Comparison of ENCODE assay signal across 17 cellular contexts in the genomic region with DNA sequence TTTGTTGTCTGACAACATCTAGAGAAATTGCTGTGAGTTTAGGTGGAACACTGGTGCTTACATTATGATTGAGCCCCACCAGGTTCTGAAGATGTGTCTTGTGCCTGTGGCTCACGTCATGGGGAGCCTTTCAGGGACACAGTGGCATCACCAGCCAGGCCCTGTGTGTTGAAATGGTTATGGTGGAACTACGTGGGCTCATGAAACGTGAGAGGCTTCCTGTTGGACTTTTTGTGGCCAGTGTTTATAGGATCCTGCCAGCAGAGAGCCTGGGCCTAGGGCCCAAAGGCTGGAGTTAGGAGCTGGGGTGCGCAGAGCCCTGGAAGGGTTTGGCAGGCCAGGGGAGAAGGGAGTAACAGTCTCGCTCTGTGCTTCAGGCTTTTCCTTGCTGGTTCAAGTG. TPM values are rescaled to one million over a fixed set of nuclear protein-coding genes. Genes with fewer than 3 reads are reported as not detected.
DNase-seq lines count a peak whose midpoint lies in the region; ATAC-seq and TF ChIP-seq lines count a peak whose summit lies in the region.
"Had no signal": no experiment of that assay in that cellular context is flagged by ENCODE, and none has a peak within 500 bp of the region (broad histone marks: within the 10 kb centered on the region; RNA-seq: fewer than 3 reads in every experiment).

No MANE protein-coding gene starts in this region.

- H3K4me1 ChIP-seq in RWPE2 (ENCODE audit: insufficient read depth, poor library complexity, severe bottlenecking) (no peaks in the 10 kb centered on the region), mesenchymal stem cell (ENCODE audit: control insufficient read depth, insufficient read depth, low read depth, low read length) (peaks cover 16% of the 10 kb centered on the region)
- H3K4me1 ChIP-seq: SJCRH30 had no signal

- no peak overlapping the region for H2AFZ ChIP-seq in mesenchymal stem cell (ENCODE audit: low read depth, low read length)

- no peak overlapping the region for H3K23ac ChIP-seq in mesenchymal stem cell (ENCODE audit: low read length in 2 of 2)

- TF ChIP-seq CTCF in activated CD8-positive, alpha-beta T cell treated with anti-CD3 and anti-CD28 coated beads for 36 hours (IDR thresholded peaks at IDR 0.05), result no peak
- TF ChIP-seq CTCF in RWPE2 (IDR thresholded peaks at IDR 0.05; ENCODE audit: poor library complexity, severe bottlenecking), result no peak

- H3K36me3 Mint-ChIP-seq in activated CD8-positive, alpha-beta T cell treated with anti-CD3 and anti-CD28 coated beads, Interleukin-2, amount 10 ng/mL, durations not matched to agents 7 days and 5 days (ENCODE audit: low read depth), result peaks cover 23% of the 10 kb centered on the region
- peaks cover 23% of the 10 kb centered on the region for H3K36me3 Mint-ChIP-seq in activated CD8-positive, alpha-beta T cell treated with anti-CD3 and anti-CD28 coated beads for 36 hours (ENCODE audit: low read depth)
- peaks cover 39 to 61% of the 10 kb centered on the region in 2 donors for H3K36me3 Mint-ChIP-seq in stimulated activated naive B cell treated with anti-CD40 and anti-IgM and Interleukin-4, amounts not matched to agents 10 μg/mL and 1 μg/mL and 100 μg/mL, for 72 hours

- no peaks in the 10 kb centered on the region for H3K27me3 Mint-ChIP-seq in activated CD8-positive, alpha-beta T cell treated with anti-CD3 and anti-CD28 coated beads, Interleukin-2, amount 10 ng/mL, durations not matched to agents 7 days and 5 days (ENCODE audit: low read depth)
- H3K27me3 Mint-ChIP-seq in activated CD8-positive, alpha-beta T cell treated with anti-CD3 and anti-CD28 coated beads for 36 hours, result no peaks in the 10 kb centered on the region
- H3K27me3 Mint-ChIP-seq in stimulated activated naive B cell treated with anti-CD40 and anti-IgM and Interleukin-4, amounts not matched to agents 10 μg/mL and 1 μg/mL and 100 μg/mL, for 72 hours, result peaks cover 0 to 3% of the 10 kb centered on the region in 2 donors
- H3K27me3 Mint-ChIP-seq: CD4-positive, CD25-positive, alpha-beta regulatory T cell had no signal

- no peak overlapping the region for H3K9ac ChIP-seq in mesenchymal stem cell (ENCODE audit: low read length)

- intact Hi-C loops in activated CD8-positive, alpha-beta T cell treated with anti-CD3 and anti-CD28 coated beads for 36 hours (cut with micrococcal nuclease), result no loop called here

- H3K4me3 ChIP-seq in RWPE2 (ENCODE audit: severe bottlenecking) (no peak overlapping the region), mesenchymal stem cell (ENCODE audit: insufficient read depth in 1 of 2, low read depth in 1 of 2, low read length in 2 of 2) (no peak overlapping the region)
- H3K4me3 ChIP-seq: SJCRH30 had no signal

- no peak overlapping the region for H3K4me2 ChIP-seq in mesenchymal stem cell (ENCODE audit: low read length, poor library complexity, severe bottlenecking)

- H3K36me3 ChIP-seq in RWPE2 (ENCODE audit: low read depth), result peaks cover 24% of the 10 kb centered on the region
- peaks cover 39 to 52% of the 10 kb centered on the region in 2 experiments for H3K36me3 ChIP-seq in mesenchymal stem cell (ENCODE audit: control insufficient read depth in 1 of 2, insufficient read depth in 2 of 2, low read depth in 1 of 2, low read length in 2 of 2)
- H3K36me3 ChIP-seq: SJCRH30 had no signal

- H2BK15ac ChIP-seq in mesenchymal stem cell (ENCODE audit: low read depth, poor library complexity, severe bottlenecking), result no peak overlapping the region

- H4K8ac ChIP-seq in mesenchymal stem cell (ENCODE audit: low read length), result no peak overlapping the region

- H3K79me1 ChIP-seq in mesenchymal stem cell (replicated peaks; ENCODE audit: low read length, poor library complexity, severe bottlenecking), result peaks cover 12% of the 10 kb centered on the region

- H3K4me3 Mint-ChIP-seq in activated CD8-positive, alpha-beta T cell treated with anti-CD3 and anti-CD28 coated beads, Interleukin-2, amount 10 ng/mL, durations not matched to agents 7 days and 5 days, result no peak overlapping the region
- H3K4me3 Mint-ChIP-seq in activated CD8-positive, alpha-beta T cell treated with anti-CD3 and anti-CD28 coated beads for 36 hours, result no peak overlapping the region
- no peak overlapping the region for H3K4me3 Mint-ChIP-seq in stimulated activated naive B cell treated with anti-CD40 and anti-IgM and Interleukin-4, amounts not matched to agents 10 μg/mL and 1 μg/mL and 100 μg/mL, for 72 hours
- H3K4me3 Mint-ChIP-seq: CD4-positive, CD25-positive, alpha-beta regulatory T cell had no signal

- ATAC-seq in activated CD8-positive, alpha-beta T cell treated with anti-CD3 and anti-CD28 coated beads, Interleukin-2, amount 10 ng/mL, durations not matched to agents 7 days and 5 days, result no peak
- ATAC-seq in activated CD8-positive, alpha-beta T cell treated with anti-CD3 and anti-CD28 coated beads for 36 hours, result no peak
- ATAC-seq in RWPE2 (ENCODE audit: low read depth) (no peak), GM18519 (IDR thresholded peaks at IDR 0.05; ENCODE audit: low FRiP score, unreplicated experiment) (no peak)
- no peak for ATAC-seq in stimulated activated naive B cell treated with anti-CD40 and anti-IgM and Interleukin-4, amounts not matched to agents 10 μg/mL and 1 μg/mL and 100 μg/mL, for 72 hours (replicated peaks)

- H3K27ac Mint-ChIP-seq in activated CD8-positive, alpha-beta T cell treated with anti-CD3 and anti-CD28 coated beads, Interleukin-2, amount 10 ng/mL, durations not matched to agents 7 days and 5 days, result peak overlapping the region; percentile 25
- no peak overlapping the region for H3K27ac Mint-ChIP-seq in activated CD8-positive, alpha-beta T cell treated with anti-CD3 and anti-CD28 coated beads for 36 hours
- peak overlapping the region; percentile 31 for H3K27ac Mint-ChIP-seq in stimulated activated naive B cell treated with anti-CD40 and anti-IgM and Interleukin-4, amounts not matched to agents 10 μg/mL and 1 μg/mL and 100 μg/mL, for 72 hours
- H3K27ac Mint-ChIP-seq: CD4-positive, CD25-positive, alpha-beta regulatory T cell had no signal

- no peak overlapping the region for H2BK12ac ChIP-seq in mesenchymal stem cell (ENCODE audit: low read length in 2 of 2)

- POLR2A ChIA-PET in activated CD8-positive, alpha-beta T cell treated with anti-CD3 and anti-CD28 coated beads, Interleukin-2, amount 10 ng/mL, durations not matched to agents 7 days and 5 days (lab: Charles Lee), result no interaction called here
- POLR2A ChIA-PET in activated CD8-positive, alpha-beta T cell treated with anti-CD3 and anti-CD28 coated beads for 36 hours (lab: Charles Lee), result no interaction called here

- CTCF ChIA-PET in activated CD8-positive, alpha-beta T cell treated with anti-CD3 and anti-CD28 coated beads, Interleukin-2, amount 10 ng/mL, durations not matched to agents 7 days and 5 days (lab: Charles Lee), result no interaction called here
- CTCF ChIA-PET in activated CD8-positive, alpha-beta T cell treated with anti-CD3 and anti-CD28 coated beads for 36 hours (lab: Charles Lee), result interaction anchor here (0.6 to 1.5 kb wide), 3 partner anchors 15 to 94 kb away, joined by 3 to 4 read pairs (median 3); no protein-coding TSS in a partner anchor

- H3K4me1 Mint-ChIP-seq in activated CD8-positive, alpha-beta T cell treated with anti-CD3 and anti-CD28 coated beads, Interleukin-2, amount 10 ng/mL, durations not matched to agents 7 days and 5 days (ENCODE audit: low read depth), result no peaks in the 10 kb centered on the region
- H3K4me1 Mint-ChIP-seq in activated CD8-positive, alpha-beta T cell treated with anti-CD3 and anti-CD28 coated beads for 36 hours (ENCODE audit: low read depth), result no peaks in the 10 kb centered on the region
- peaks cover 0 to 2% of the 10 kb centered on the region in 2 donors for H3K4me1 Mint-ChIP-seq in stimulated activated naive B cell treated with anti-CD40 and anti-IgM and Interleukin-4, amounts not matched to agents 10 μg/mL and 1 μg/mL and 100 μg/mL, for 72 hours

- H3K27ac ChIP-seq in RWPE2 (ENCODE audit: poor library complexity, severe bottlenecking), result no peak overlapping the region
- peak overlapping the region; percentile 29 for H3K27ac ChIP-seq in mesenchymal stem cell (ENCODE audit: low read length, poor library complexity, severe bottlenecking)
- H3K27ac ChIP-seq: 22Rv1, SJCRH30 had no signal

- no peaks in the 10 kb centered on the region for H3K27me3 ChIP-seq in RWPE2 (ENCODE audit: insufficient read depth, poor library complexity, severe bottlenecking)
- H3K27me3 ChIP-seq in mesenchymal stem cell (ENCODE audit: control insufficient read depth in 1 of 2, insufficient read depth in 1 of 2, low read length in 2 of 2), result no peaks in the 10 kb centered on the region
- H3K27me3 ChIP-seq: SJCRH30 had no signal

- whole genome bisulfite sequencing in mesenchymal stem cell, result 92% methylated on average over 5 of the region's 5 CpGs

- H2BK5ac ChIP-seq in mesenchymal stem cell (ENCODE audit: low read depth, low read length, poor library complexity, severe bottlenecking), result no peak overlapping the region

- no peak overlapping the region for H3K18ac ChIP-seq in mesenchymal stem cell (ENCODE audit: low read depth in 1 of 2, low read length in 2 of 2)

- no peak overlapping the region for H2BK120ac ChIP-seq in mesenchymal stem cell (ENCODE audit: low read depth, low read length)

- H3K9me3 ChIP-seq in RWPE2 (ENCODE audit: severe bottlenecking) (no peaks in the 10 kb centered on the region), mesenchymal stem cell (ENCODE audit: control insufficient read depth, low read length) (no peaks in the 10 kb centered on the region)
- H3K9me3 ChIP-seq: SJCRH30 had no signal

- H4K91ac ChIP-seq in mesenchymal stem cell (ENCODE audit: low read length), result no peak overlapping the region

- no peak overlapping the region for H3K4ac ChIP-seq in mesenchymal stem cell (ENCODE audit: low read depth in 1 of 2, low read length in 2 of 2)

- no peak overlapping the region for H3K14ac ChIP-seq in mesenchymal stem cell (ENCODE audit: low read length in 2 of 2)

- no peak for DNase-seq in activated CD8-positive, alpha-beta T cell treated with anti-CD3 and anti-CD28 coated beads, Interleukin-2, amount 10 ng/mL, durations not matched to agents 7 days and 5 days
- no peak for DNase-seq in activated CD8-positive, alpha-beta T cell treated with anti-CD3 and anti-CD28 coated beads for 36 hours
- peak; percentile 28 for DNase-seq in RWPE2 (ENCODE audit: low spot score)
- DNase-seq in mesenchymal stem cell, result no peak
- no peak for DNase-seq in stimulated activated naive B cell treated with anti-CD40 and anti-IgM and Interleukin-4, amounts not matched to agents 10 μg/mL and 1 μg/mL and 100 μg/mL, for 72 hours
- no peak for DNase-seq in NCI-H1092 (lab: John Stamatoyannopoulos, UW)
- no peak for DNase-seq in NCI-H2081 treated with DMSO at 0.1 percent for 48 hours (lab: John Stamatoyannopoulos, UW)
- DNase-seq: CD4-positive, CD25-positive, alpha-beta regulatory T cell; COR-L47; DMS153; GDM1; KG1; NCI-H1694 treated with DMSO at 0.1 percent for 48 hours; NCI-H2227 treated with DMSO at 0.1 percent for 48 hours had no signal

- H2AK5ac ChIP-seq in mesenchymal stem cell (ENCODE audit: low read length, severe bottlenecking), result peak overlapping the region; percentile 70

- H3K9me3 Mint-ChIP-seq in activated CD8-positive, alpha-beta T cell treated with anti-CD3 and anti-CD28 coated beads, Interleukin-2, amount 10 ng/mL, durations not matched to agents 7 days and 5 days (ENCODE audit: insufficient read depth), result no peaks in the 10 kb centered on the region
- no peaks in the 10 kb centered on the region for H3K9me3 Mint-ChIP-seq in activated CD8-positive, alpha-beta T cell treated with anti-CD3 and anti-CD28 coated beads for 36 hours
- H3K9me3 Mint-ChIP-seq in stimulated activated naive B cell treated with anti-CD40 and anti-IgM and Interleukin-4, amounts not matched to agents 10 μg/mL and 1 μg/mL and 100 μg/mL, for 72 hours, result peaks cover 0 to 1% of the 10 kb centered on the region in 2 donors
- H3K9me3 Mint-ChIP-seq: CD4-positive, CD25-positive, alpha-beta regulatory T cell had no signal

RNA-seq across cellular contexts. Expression of gene TENT4A, which starts 46.8 kb away (rescaled TPM):
- total RNA-seq in activated CD8-positive, alpha-beta T cell treated with anti-CD3 and anti-CD28 coated beads, Interleukin-2, amount 10 ng/mL, durations not matched to agents 7 days and 5 days, result 10 to 100 TPM; 43.1 to 45.5 TPM
- 10 to 100 TPM; 50.6 to 51.9 TPM for total RNA-seq in activated CD8-positive, alpha-beta T cell treated with anti-CD3 and anti-CD28 coated beads for 36 hours
- 18.7 TPM for polyA plus RNA-seq in mesenchymal stem cell (2013, experiment 1 of 2)
- 19.1 TPM for polyA plus RNA-seq in mesenchymal stem cell (2013, experiment 2 of 2)
